In genomic region chr6:37675606-37676005, GRCh38 we compare ENCODE assay signal across 22 cellular contexts.
"Had no signal": no experiment of that assay in that cellular context is flagged by ENCODE, and none has a peak within 500 bp of the region (broad histone marks: within the 10 kb centered on the region; RNA-seq: fewer than 3 reads in every experiment).

No MANE protein-coding gene starts in this region.

- H3K4me3 ChIP-seq: body of pancreas, esophagus muscularis mucosa, lower lobe of right lung, mucosa of descending colon, sigmoid colon, smooth muscle cell, stomach, testis, vagina had no signal

- FAIRE-seq: colon, frontal cortex had no signal

- H3K27ac ChIP-seq: body of pancreas, esophagus muscularis mucosa, lower lobe of right lung, sigmoid colon, stomach, testis, vagina, VCaP had no signal

- H3K4me1 ChIP-seq: body of pancreas, lower lobe of right lung had no signal

- H3K9me3 ChIP-seq: body of pancreas, esophagus muscularis mucosa, lower lobe of right lung, mucosa of descending colon, sigmoid colon, stomach, testis, vagina had no signal

- H3K27me3 ChIP-seq: body of pancreas, esophagus muscularis mucosa, sigmoid colon, stomach, testis, vagina had no signal

- DNase-seq: activated CD4-positive, alpha-beta T cell treated with anti-CD3 and anti-CD28 coated beads, Interleukin-2, amount 10 ng/mL, durations not matched to agents 7 days and 5 days; activated gamma-delta T cell treated with Interleukin-2 at 50 U/mL for 16 hours; activated T-cell treated with anti-CD3 and anti-CD28 coated beads, Interleukin-2, amount 50 U/mL, for 1 hour; anterior cingulate cortex; body of pancreas; effector memory CD8-positive, alpha-beta T cell; hippocampal formation; lower lobe of right lung; mesendoderm; mucosa of descending colon; retina; sigmoid colon; stimulated activated CD4-positive, alpha-beta T cell treated with anti-CD3 and anti-CD28 coated beads, Interleukin-15, amount 100 ng/mL, for 24 hours; stomach; testis; trophoblast cell had no signal

- H3K4me2 ChIP-seq: smooth muscle cell had no signal

- H3K36me3 ChIP-seq: esophagus muscularis mucosa, lower lobe of right lung, sigmoid colon, stomach, vagina had no signal
